In genomic region chrX:140500427-140500826, GRCh38 we compare ENCODE assay signal across 22 cellular contexts. TPM values are rescaled to one million over a fixed set of nuclear protein-coding genes. Genes with fewer than 3 reads are reported as not detected.
A peak's percentile ranks its signal among the peaks of the same experiment; 100 is the strongest.
DNase-seq lines count a peak whose midpoint lies in the region; ATAC-seq and TF ChIP-seq lines count a peak whose summit lies in the region.
"Had no signal": no experiment of that assay in that cellular context is flagged by ENCODE, and none has a peak within 500 bp of the region (broad histone marks: within the 10 kb centered on the region; RNA-seq: fewer than 3 reads in every experiment).

No MANE protein-coding gene starts in this region.

- DNase-seq in H9 (no peak), MV-4-11 (lab: John Stamatoyannopoulos, UW) (peak; percentile 58), ecto neural progenitor cell (ENCODE audit: low spot score) (peak; percentile 45), neural progenitor cell (ENCODE audit: low spot score) (peak; percentile 44), T1000 (lab: John Stamatoyannopoulos, UW) (no peak)
- no peak for DNase-seq in stimulated activated CD4-positive, alpha-beta T cell treated with anti-CD3 and anti-CD28 coated beads, Interleukin-2, amount 100 ng/mL, for 24 hours
- DNase-seq: C1 segment of cervical spinal cord, DND-41, Kasumi-1, MM.1S, NCI-H146, NCI-H2081, NCI-H510A, NCI-H82, Peyer's patch, Right ventricle myocardium superior, T-helper 1 cell had no signal

- H3K4ac ChIP-seq in H9 (ENCODE audit: low read depth, low read length), result no peak overlapping the region

- H3K27ac Mint-ChIP-seq in H9, result no peak overlapping the region
- peak overlapping the region; percentile 75 for H3K27ac Mint-ChIP-seq in neural progenitor cell

- no peak overlapping the region for H2BK20ac ChIP-seq in H9 (ENCODE audit: low read depth, low read length, poor library complexity, severe bottlenecking)

- H3F3A ChIP-seq in neural progenitor cell (ENCODE audit: low read depth), result peaks cover 46% of the 10 kb centered on the region

- no peak overlapping the region for H3K4me3 ChIP-seq in neural progenitor cell
- H3K4me3 ChIP-seq: Peyer's patch, SK-N-MC had no signal

- H3K27me3 ChIP-seq in H9 (ENCODE audit: insufficient read depth, low read length) (peaks cover 7% of the 10 kb centered on the region; the same call in 1 of the 2 replicates), neural progenitor cell (no peaks in the 10 kb centered on the region)
- H3K27me3 ChIP-seq: Peyer's patch had no signal

- H2AFZ ChIP-seq in H9 (ENCODE audit: low read length) (no peak overlapping the region), neural progenitor cell (replicated peaks) (no peak overlapping the region)

- no peak overlapping the region for H3K18ac ChIP-seq in H9 (ENCODE audit: insufficient read length, low read depth, low read length)

- no peak overlapping the region for H4K5ac ChIP-seq in H9 (ENCODE audit: insufficient read length, low read depth, low read length)

- H2AK5ac ChIP-seq in H9 (ENCODE audit: insufficient read length, low read length), result no peak overlapping the region

- H3K27ac ChIP-seq in H9 (ENCODE audit: insufficient read length, low read depth, low read length), result no peak overlapping the region
- no peak overlapping the region for H3K27ac ChIP-seq in neural progenitor cell
- H3K27ac ChIP-seq: Peyer's patch, SK-N-MC had no signal

- peaks cover 22% of the 10 kb centered on the region for H3K23me2 ChIP-seq in H9 (ENCODE audit: insufficient read length, low read depth, low read length, poor library complexity, severe bottlenecking)

- no CpG with 5 or more reads among the region's 10 CpGs for WGBS in H9 (ENCODE audit: extremely low coverage, insufficient read length, low lambda C conversion rate)

- ATAC-seq in HG02571 (IDR thresholded peaks at IDR 0.05; ENCODE audit: unreplicated experiment) (no peak), GM18505 (IDR thresholded peaks at IDR 0.05; ENCODE audit: unreplicated experiment) (no peak)
- ATAC-seq: HCT116 had no signal

- no peaks in the 10 kb centered on the region for H3K79me2 ChIP-seq in H9 (ENCODE audit: insufficient read depth, low read length)
- H3K79me2 ChIP-seq in neural progenitor cell (ENCODE audit: low read depth), result peaks cover 26% of the 10 kb centered on the region

- H3K9me3 ChIP-seq in H9 (ENCODE audit: control insufficient read depth, low read depth, low read length) (no peaks in the 10 kb centered on the region), neural progenitor cell (ENCODE audit: low read depth) (no peaks in the 10 kb centered on the region)
- H3K9me3 ChIP-seq: Peyer's patch had no signal

- no peaks in the 10 kb centered on the region for H3K79me1 ChIP-seq in H9 (ENCODE audit: insufficient read depth, low read depth, low read length, poor library complexity, severe bottlenecking)

- peaks cover 42 to 46% of the 10 kb centered on the region in 2 experiments for H3K4me1 Mint-ChIP-seq in H9
- peaks cover 37% of the 10 kb centered on the region for H3K4me1 Mint-ChIP-seq in neural progenitor cell

- H3K4me3 Mint-ChIP-seq in H9, result peak overlapping the region; percentile 6 to 75; a peak in 3 of 5 replicates
- H3K4me3 Mint-ChIP-seq in neural progenitor cell, result peak overlapping the region; percentile 77

- no peak for TF ChIP-seq POLR2A in GM18505 (IDR thresholded peaks at IDR 0.05; ENCODE audit: borderline replicate concordance, extremely low read depth, insufficient read depth, insufficient read length)

- no peak overlapping the region for H3T11ph ChIP-seq in H9 (ENCODE audit: low read length)

- no peak overlapping the region for H4K8ac ChIP-seq in H9 (replicated peaks; ENCODE audit: insufficient read length, low read depth, low read length)

- H3K9ac ChIP-seq in H9 (ENCODE audit: extremely low read depth, insufficient read length, low read length), result no peak overlapping the region
- H3K9ac ChIP-seq in neural progenitor cell, result no peak overlapping the region

- H3K4me2 ChIP-seq in H9 (ENCODE audit: insufficient read depth, insufficient read length, low read length) (no peak overlapping the region), neural progenitor cell (peak overlapping the region; percentile 63)

- no peaks in the 10 kb centered on the region for H4K20me1 ChIP-seq in H9 (ENCODE audit: control insufficient read depth, insufficient read depth, insufficient read length)
- H4K20me1 ChIP-seq in neural progenitor cell (ENCODE audit: low read depth), result peaks cover 9% of the 10 kb centered on the region

- no peak overlapping the region for H2BK5ac ChIP-seq in H9 (ENCODE audit: insufficient read length, low read length)

- no peaks in the 10 kb centered on the region for H3K36me3 ChIP-seq in neural progenitor cell
- H3K36me3 ChIP-seq: Peyer's patch had no signal

- no peak overlapping the region for H2BK15ac ChIP-seq in H9 (ENCODE audit: low read depth, low read length)

- no peak overlapping the region for H3K56ac ChIP-seq in H9 (ENCODE audit: insufficient read length, low read depth, low read length)

- no peak overlapping the region for H2BK12ac ChIP-seq in H9 (ENCODE audit: insufficient read length, low read depth, low read length)

- H3K14ac ChIP-seq in H9 (ENCODE audit: insufficient read depth, low read length), result no peak overlapping the region; the same call in 1 of the 2 replicates

- H3K27me3 Mint-ChIP-seq in H9 (ENCODE audit: low read depth) (peaks cover 69% of the 10 kb centered on the region), neural progenitor cell (ENCODE audit: insufficient read depth, low read depth) (peaks cover 25% of the 10 kb centered on the region)

- peaks cover 0 to 13% (median 11%) of the 10 kb centered on the region in 3 experiments; a peak in 5 of 7 replicates for H3K36me3 Mint-ChIP-seq in H9 (ENCODE audit: insufficient read depth in 1 of 3, low read depth in 3 of 3)
- H3K36me3 Mint-ChIP-seq in neural progenitor cell, result peaks cover 10% of the 10 kb centered on the region

- H3K23ac ChIP-seq in H9 (ENCODE audit: insufficient read length, low read depth, low read length), result no peak overlapping the region

- H3K4me1 ChIP-seq in H9 (ENCODE audit: insufficient read depth, low read length) (no peaks in the 10 kb centered on the region; the same call in 1 of the 2 replicates), neural progenitor cell (peaks cover 3% of the 10 kb centered on the region)
- H3K4me1 ChIP-seq: Peyer's patch had no signal

- H2BK120ac ChIP-seq in H9 (ENCODE audit: low read depth, low read length, poor library complexity, severe bottlenecking), result no peak overlapping the region

- peaks cover 14% of the 10 kb centered on the region in 2 experiments for H3K9me3 Mint-ChIP-seq in H9
- H3K9me3 Mint-ChIP-seq in neural progenitor cell, result peaks cover 25% of the 10 kb centered on the region

- no peak overlapping the region for H4K91ac ChIP-seq in H9 (ENCODE audit: insufficient read length, low read depth, low read length)

- no peak for TF ChIP-seq CTCF in H9 (conservative IDR thresholded peaks at IDR 0.05)
- no peak for TF ChIP-seq CTCF in neural progenitor cell (IDR thresholded peaks at IDR 0.05)

RNA-seq across cellular contexts. Expression of gene SOX3, which starts 4.4 kb away (rescaled TPM):
- total RNA-seq in H9 (2021) (7.7 and 8.5 TPM in 2 replicates), neural progenitor cell (ENCODE audit: low replicate concordance) (20.4 and 38.7 TPM in 2 replicates)
- total RNA-seq: A673, Peyer's patch, Right ventricle myocardium superior had no signal

Comparison
In these comparisons a context has a peak if more than half of its experiments do, and no peak if none do; other contexts are left out.
1. DNase-seq: peak in MV-4-11 (single experiment), ecto neural progenitor cell (single experiment) and neural progenitor cell (single experiment); none in H9 (single experiment), T1000 (single experiment) and stimulated activated CD4-positive, alpha-beta T cell treated with anti-CD3 and anti-CD28 coated beads, Interleukin-2, amount 100 ng/mL, for 24 hours (0 of 2).